ENCODE assay signal across 8 cellular contexts in the genomic region with DNA sequence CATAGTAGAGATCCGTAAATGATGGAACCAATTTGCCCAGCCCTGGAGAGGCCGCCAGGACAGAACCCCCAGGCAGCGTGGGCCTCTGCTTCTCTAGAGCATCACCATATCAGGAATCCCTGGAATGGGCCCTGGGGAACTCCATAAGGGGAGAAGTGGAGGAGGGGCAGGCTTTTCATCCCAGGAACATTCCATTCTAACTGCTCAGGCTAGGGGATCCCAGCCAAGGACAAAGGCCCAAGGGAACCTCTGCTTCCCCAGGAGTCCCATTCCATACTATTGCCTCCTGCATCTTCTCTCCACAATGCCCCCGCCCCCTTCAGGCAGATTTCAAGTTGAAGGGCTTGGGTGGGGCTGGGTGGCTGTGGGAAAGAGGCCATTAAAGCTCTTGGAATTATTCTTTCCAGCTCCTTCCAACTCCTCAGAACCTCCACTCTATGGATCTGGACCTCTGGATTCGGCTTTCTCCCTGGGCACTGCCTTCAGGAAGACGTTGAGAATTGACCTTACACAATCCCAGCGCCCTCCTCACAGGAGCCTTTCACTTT.
A peak's percentile ranks its signal among the peaks of the same experiment; 100 is the strongest.
DNase-seq lines count a peak whose midpoint lies in the region; ATAC-seq, FAIRE-seq and TF ChIP-seq lines count a peak whose summit lies in the region.

No MANE protein-coding gene starts in this region.

- peaks cover 35% of the 10 kb centered on the region for H3K27me3 Mint-ChIP-seq in nephron progenitor cell (ENCODE audit: low read depth, poor library complexity)

- FAIRE-seq in RCC 7860 (lab: Jason Lieb, UNC): peak; percentile 64

- no peak overlapping the region for H3K4me3 Mint-ChIP-seq in nephron progenitor cell

- no peaks in the 10 kb centered on the region for H3K36me3 Mint-ChIP-seq in nephron progenitor cell (ENCODE audit: low read depth)

- H3K4me1 Mint-ChIP-seq in nephron progenitor cell: peaks cover 90% of the 10 kb centered on the region

- no peak overlapping the region for H3K27ac Mint-ChIP-seq in nephron progenitor cell

- DNase-seq in AG09319 (ENCODE audit: extremely low read depth, low read depth) (peak; percentile 86), RCC 7860 (ENCODE audit: low spot score) (peak; percentile 94), fibroblast of pulmonary artery (ENCODE audit: low read depth) (peak; percentile 99), nephron progenitor cell (peak; percentile 36)
- no peak for DNase-seq in stimulated activated CD4-positive, alpha-beta T cell treated with anti-CD3 and anti-CD28 coated beads, Interleukin-2, amount 100 ng/mL, for 48 hours

- no peak overlapping the region for H3K4me3 ChIP-seq in fibroblast of pulmonary artery (replicated peaks; ENCODE audit: low read depth, low read length)

- TF ChIP-seq CTCF in AG09319 (IDR thresholded peaks at IDR 0.05; ENCODE audit: low read depth, low read length) (no peak; the same call in none of the 2 replicates), fibroblast of pulmonary artery (IDR thresholded peaks at IDR 0.05; ENCODE audit: low read length, missing control alignments) (no peak), nephron progenitor cell (IDR thresholded peaks at IDR 0.05) (no peak)

- ATAC-seq in GM19397 (IDR thresholded peaks at IDR 0.05; ENCODE audit: unreplicated experiment) (no peak), GM21447 (IDR thresholded peaks at IDR 0.05; ENCODE audit: unreplicated experiment) (no peak), GM19328 (IDR thresholded peaks at IDR 0.05; ENCODE audit: unreplicated experiment) (no peak)

- no peaks in the 10 kb centered on the region for H3K9me3 Mint-ChIP-seq in nephron progenitor cell

Comparison
In these comparisons a context has a peak if more than half of its experiments do, and no peak if none do; other contexts are left out.
1. DNase-seq: peak in AG09319 (single experiment), RCC 7860 (single experiment), fibroblast of pulmonary artery (single experiment) and nephron progenitor cell (single experiment); none in stimulated activated CD4-positive, alpha-beta T cell treated with anti-CD3 and anti-CD28 coated beads, Interleukin-2, amount 100 ng/mL, for 48 hours (0 of 2).